ENCODE assay signal across 8 cellular contexts in the genomic region with DNA sequence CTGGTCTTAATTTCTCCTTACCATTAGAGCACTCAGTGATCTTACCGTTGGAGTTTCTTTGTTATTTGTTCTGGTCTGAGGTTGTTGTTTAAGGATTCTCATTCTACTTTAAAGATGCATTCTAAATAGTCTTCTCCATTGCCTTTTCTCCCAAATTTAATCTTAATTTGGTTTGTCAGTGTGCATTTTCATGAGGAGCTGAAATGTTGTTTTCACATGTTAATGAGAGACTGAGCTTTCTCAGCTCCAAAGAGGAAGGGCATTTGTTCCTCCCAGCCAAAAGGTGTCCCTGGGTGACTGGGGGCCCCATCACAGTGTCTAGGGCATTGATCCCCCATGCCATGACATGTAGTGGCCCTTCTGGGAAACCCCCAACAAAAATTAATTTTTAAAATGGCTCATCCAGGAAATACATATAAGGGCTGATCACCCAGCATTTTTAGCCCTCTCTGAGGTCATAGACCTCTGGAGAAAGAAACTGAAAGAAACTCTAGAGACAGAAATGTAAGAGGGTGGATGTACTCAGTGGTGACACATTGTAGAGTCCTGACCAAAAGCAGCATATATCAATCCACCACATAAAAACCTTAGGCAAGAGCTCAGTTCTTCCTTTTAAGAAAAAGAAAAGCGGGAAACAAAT.
DNase-seq lines count a peak whose midpoint lies in the region; ATAC-seq, FAIRE-seq and TF ChIP-seq lines count a peak whose summit lies in the region.
"Had no signal": no experiment of that assay in that cellular context is flagged by ENCODE, and none has a peak within 500 bp of the region (broad histone marks: within the 10 kb centered on the region; RNA-seq: fewer than 3 reads in every experiment).

No MANE protein-coding gene starts in this region.

- TF ChIP-seq CTCF in Loucy (conservative IDR thresholded peaks at IDR 0.05; ENCODE audit: low read length) (no peak), body of pancreas (IDR thresholded peaks at IDR 0.05) (no peak)

- H3K27ac ChIP-seq in body of pancreas = no peak overlapping the region

- H3F3A ChIP-seq in Loucy (ENCODE audit: low read depth) = no peaks in the 10 kb centered on the region

- H3K4me3 ChIP-seq in Loucy (ENCODE audit: low read length, poor library complexity, severe bottlenecking) (no peak overlapping the region), body of pancreas (no peak overlapping the region)

- intact Hi-C loops in body of pancreas (cut with DNase I) = no loop called here

- no peak for TF ChIP-seq POLR2A in body of pancreas (IDR thresholded peaks at IDR 0.05)

- peak overlapping the region; percentile 82 for H2AFZ ChIP-seq in Loucy (ENCODE audit: low read length)

- no peak for FAIRE-seq in GM19239 (lab: Jason Lieb, UNC)

- 38 to 71% methylated on average over 2 of the region's 2 CpGs for WGBS in body of pancreas, 2 donors

- DNase-seq in GM19239 (ENCODE audit: insufficient read length, low spot score) (peak; percentile 22), renal cortical epithelial cell (ENCODE audit: low read depth) (peak; percentile 7), D341Med (ENCODE audit: low spot score) (no peak), NCI-H345 treated with DMSO at 0.1 percent for 48 hours (lab: John Stamatoyannopoulos, UW; ENCODE audit: unreplicated experiment) (no peak), body of pancreas (no peak)
- DNase-seq: posterior cingulate gyrus had no signal

- H3K9me3 ChIP-seq in Loucy (ENCODE audit: insufficient read depth, low read depth, low read length) (no peaks in the 10 kb centered on the region; the same call in 1 of the 2 replicates), body of pancreas (no peaks in the 10 kb centered on the region)

- H3K79me2 ChIP-seq in Loucy (ENCODE audit: insufficient read depth, low read length) = no peaks in the 10 kb centered on the region

- H4K20me1 ChIP-seq in Loucy (ENCODE audit: insufficient read depth, low read length, poor library complexity, severe bottlenecking) = no peaks in the 10 kb centered on the region

- H3K9ac ChIP-seq in Loucy (ENCODE audit: low read depth, low read length, poor library complexity, severe bottlenecking) = no peak overlapping the region

- H3K4me2 ChIP-seq in Loucy (ENCODE audit: low read depth, low read length, poor library complexity, severe bottlenecking) = peak overlapping the region; percentile 23

- H3K9me2 ChIP-seq in Loucy (replicated peaks; ENCODE audit: low read depth, low read length) = no peaks in the 10 kb centered on the region

- H3K27me3 ChIP-seq in Loucy (ENCODE audit: insufficient read depth, low read length, poor library complexity, severe bottlenecking) (no peaks in the 10 kb centered on the region), body of pancreas (no peaks in the 10 kb centered on the region)

- H3K4me1 ChIP-seq in Loucy (ENCODE audit: insufficient read depth, low read length, poor library complexity, severe bottlenecking) (no peaks in the 10 kb centered on the region), body of pancreas (no peaks in the 10 kb centered on the region)

- H3K36me3 ChIP-seq in Loucy (ENCODE audit: insufficient read depth, low read length) (no peaks in the 10 kb centered on the region), body of pancreas (replicated peaks in 1 of 2; ENCODE audit: insufficient read depth in 1 of 2, low read depth in 2 of 2) (no peaks in the 10 kb centered on the region)

- ATAC-seq in HG02678 (IDR thresholded peaks at IDR 0.05; ENCODE audit: unreplicated experiment) (peak; percentile 99), body of pancreas (no peak)

Comparison
In these comparisons a context has a peak if more than half of its experiments do, and no peak if none do; other contexts are left out.
1. DNase-seq: peak in GM19239 (single experiment) and renal cortical epithelial cell (single experiment); none in D341Med (single experiment), NCI-H345 treated with DMSO at 0.1 percent for 48 hours (single experiment) and body of pancreas (0 of 4).